In the genomic region with DNA sequence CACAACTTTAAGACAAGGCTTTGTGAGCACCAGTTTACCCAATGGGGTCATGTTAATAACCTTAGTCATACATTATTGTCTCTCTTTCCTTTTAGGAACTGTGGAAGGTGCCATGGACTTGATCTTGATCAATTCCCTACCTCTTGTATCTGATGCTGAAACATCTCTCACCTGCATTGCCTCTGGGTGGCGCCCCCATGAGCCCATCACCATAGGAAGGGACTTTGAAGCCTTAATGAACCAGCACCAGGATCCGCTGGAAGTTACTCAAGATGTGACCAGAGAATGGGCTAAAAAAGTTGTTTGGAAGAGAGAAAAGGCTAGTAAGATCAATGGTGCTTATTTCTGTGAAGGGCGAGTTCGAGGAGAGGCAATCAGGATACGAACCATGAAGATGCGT, we compare ENCODE assay signal across 33 cellular contexts. TPM values are rescaled to one million over a fixed set of nuclear protein-coding genes. Genes with fewer than 3 reads are reported as not detected.
"Had no signal": no experiment of that assay in that cellular context is flagged by ENCODE, and none has a peak within 500 bp of the region (broad histone marks: within the 10 kb centered on the region; RNA-seq: fewer than 3 reads in every experiment).

No MANE protein-coding gene starts in this region.

- H3K4me3 ChIP-seq: ascending aorta, esophagus muscularis mucosa, heart right ventricle, left lung, lower lobe of right lung, neural progenitor cell, psoas muscle, suprapubic skin, tibial artery, upper lobe of right lung had no signal

- H3K4me3 Mint-ChIP-seq: activated CD4-positive, alpha-beta memory T cell treated with anti-CD3 and anti-CD28 coated beads for 36 hours; activated CD4-positive, alpha-beta T cell treated with anti-CD3 and anti-CD28 coated beads, Interleukin-2, amount 10 ng/mL, durations not matched to agents 24 days and 14 days; activated naive CD4-positive, alpha-beta T cell treated with anti-CD3 and anti-CD28 coated beads for 36 hours; activated naive CD8-positive, alpha-beta T cell treated with anti-CD3 and anti-CD28 coated beads, Interleukin-2, amount 10 ng/mL, durations not matched to agents 7 days and 5 days; activated T-helper 1 cell treated with anti-CD3 and anti-CD28 coated beads, Interleukin-12 subunit alpha, Interleukin-12 subunit beta, Interleukin-2, Interleukin-4 antibody, amounts not matched to agents 30 ng/mL and 10 ng/mL and 1 ng/mL, durations not matched to agents 14 hours and 24 hours and 36 hours; brain; natural killer cell; neural progenitor cell; stimulated activated naive B cell treated with anti-CD40 and anti-IgM and Interleukin-4, amounts not matched to agents 10 μg/mL and 1 μg/mL and 100 μg/mL, for 72 hours; T-helper 17 cell had no signal

- H3K4me2 ChIP-seq: neural progenitor cell had no signal

- H3K27me3 ChIP-seq: ascending aorta, esophagus muscularis mucosa, foreskin keratinocyte, heart right ventricle, left lung, neural progenitor cell, suprapubic skin, tibial artery, upper lobe of right lung had no signal

- H3K9ac ChIP-seq: neural progenitor cell, parathyroid adenoma had no signal

- H3K4me1 ChIP-seq: ascending aorta, neural progenitor cell, parathyroid adenoma, psoas muscle, suprapubic skin had no signal

- DNase-seq: activated CD4-positive, alpha-beta memory T cell treated with anti-CD3 and anti-CD28 coated beads for 36 hours; activated CD4-positive, alpha-beta T cell treated with anti-CD3 and anti-CD28 coated beads, Interleukin-2, amount 10 ng/mL, durations not matched to agents 24 days and 14 days; activated CD4-positive, CD25-positive, alpha-beta regulatory T cell treated with anti-CD3 and anti-CD28 coated beads, Interleukin-2, amount 50 U/mL, for 72 hours; activated CD8-positive, alpha-beta memory T cell treated with anti-CD3 and anti-CD28 coated beads, Interleukin-2, amount 50 U/mL, for 4 hours; activated effector memory CD4-positive, alpha-beta T cell treated with anti-CD3 and anti-CD28 coated beads, Interleukin-2, amount 50 U/mL, for 16 hours; activated naive CD4-positive, alpha-beta T cell treated with anti-CD3 and anti-CD28 coated beads for 36 hours; activated naive CD8-positive, alpha-beta T cell treated with anti-CD3 and anti-CD28 coated beads, Interleukin-2, amount 10 ng/mL, durations not matched to agents 7 days and 5 days; activated T-cell treated with anti-CD3 and anti-CD28 coated beads, Interleukin-2, amount 50 U/mL, for 1 hour; cortex of kidney; heart right ventricle; left lung; lower lobe of right lung; mesendoderm; natural killer cell; occipital lobe; psoas muscle; stimulated activated CD4-positive, alpha-beta T cell treated with anti-CD3 and anti-CD28 coated beads, Interleukin-15, amount 100 ng/mL, for 24 hours; stimulated activated CD4-positive, alpha-beta T cell treated with anti-CD3 and anti-CD28 coated beads, Interleukin-2, amount 100 ng/mL, for 24 hours; stimulated activated naive B cell treated with anti-CD40 and anti-IgM and Interleukin-4, amounts not matched to agents 10 μg/mL and 1 μg/mL and 100 μg/mL, for 72 hours; T-helper 17 cell; T1000; tibial artery; upper lobe of right lung; WERI-Rb-1 had no signal

- H3K9me3 ChIP-seq: ascending aorta, esophagus muscularis mucosa, heart right ventricle, left lung, lower lobe of right lung, psoas muscle, suprapubic skin, tibial artery, upper lobe of right lung had no signal

- H3K27ac ChIP-seq: ascending aorta, esophagus muscularis mucosa, foreskin keratinocyte, heart right ventricle, left lung, lower lobe of right lung, neural progenitor cell, parathyroid adenoma, psoas muscle, suprapubic skin, tibial artery, upper lobe of right lung, WERI-Rb-1 had no signal

- H3K27me3 Mint-ChIP-seq: activated CD4-positive, alpha-beta memory T cell treated with anti-CD3 and anti-CD28 coated beads for 36 hours; activated CD4-positive, alpha-beta T cell treated with anti-CD3 and anti-CD28 coated beads, Interleukin-2, amount 10 ng/mL, durations not matched to agents 24 days and 14 days; stimulated activated naive B cell treated with anti-CD40 and anti-IgM and Interleukin-4, amounts not matched to agents 10 μg/mL and 1 μg/mL and 100 μg/mL, for 72 hours had no signal

- H3K27ac Mint-ChIP-seq: activated CD4-positive, alpha-beta memory T cell treated with anti-CD3 and anti-CD28 coated beads for 36 hours; activated CD4-positive, alpha-beta T cell treated with anti-CD3 and anti-CD28 coated beads, Interleukin-2, amount 10 ng/mL, durations not matched to agents 24 days and 14 days; activated naive CD4-positive, alpha-beta T cell treated with anti-CD3 and anti-CD28 coated beads for 36 hours; activated naive CD8-positive, alpha-beta T cell treated with anti-CD3 and anti-CD28 coated beads, Interleukin-2, amount 10 ng/mL, durations not matched to agents 7 days and 5 days; activated T-helper 1 cell treated with anti-CD3 and anti-CD28 coated beads, Interleukin-12 subunit alpha, Interleukin-12 subunit beta, Interleukin-2, Interleukin-4 antibody, amounts not matched to agents 30 ng/mL and 10 ng/mL and 1 ng/mL, durations not matched to agents 14 hours and 24 hours and 36 hours; brain; natural killer cell; neural progenitor cell; stimulated activated naive B cell treated with anti-CD40 and anti-IgM and Interleukin-4, amounts not matched to agents 10 μg/mL and 1 μg/mL and 100 μg/mL, for 72 hours; T-helper 17 cell had no signal

- H2AFZ ChIP-seq: neural progenitor cell, parathyroid adenoma had no signal

- H3K36me3 ChIP-seq: ascending aorta, left lung, lower lobe of right lung, neural progenitor cell, suprapubic skin, tibial artery, upper lobe of right lung, WERI-Rb-1 had no signal

- H3K36me3 Mint-ChIP-seq: activated CD4-positive, alpha-beta memory T cell treated with anti-CD3 and anti-CD28 coated beads for 36 hours; activated naive CD8-positive, alpha-beta T cell treated with anti-CD3 and anti-CD28 coated beads, Interleukin-2, amount 10 ng/mL, durations not matched to agents 7 days and 5 days; brain; natural killer cell; neural progenitor cell; stimulated activated naive B cell treated with anti-CD40 and anti-IgM and Interleukin-4, amounts not matched to agents 10 μg/mL and 1 μg/mL and 100 μg/mL, for 72 hours had no signal

- H3K9me3 Mint-ChIP-seq: activated CD4-positive, alpha-beta memory T cell treated with anti-CD3 and anti-CD28 coated beads for 36 hours; activated CD4-positive, alpha-beta T cell treated with anti-CD3 and anti-CD28 coated beads, Interleukin-2, amount 10 ng/mL, durations not matched to agents 24 days and 14 days; activated naive CD4-positive, alpha-beta T cell treated with anti-CD3 and anti-CD28 coated beads for 36 hours; activated naive CD8-positive, alpha-beta T cell treated with anti-CD3 and anti-CD28 coated beads, Interleukin-2, amount 10 ng/mL, durations not matched to agents 7 days and 5 days; activated T-helper 1 cell treated with anti-CD3 and anti-CD28 coated beads, Interleukin-12 subunit alpha, Interleukin-12 subunit beta, Interleukin-2, Interleukin-4 antibody, amounts not matched to agents 30 ng/mL and 10 ng/mL and 1 ng/mL, durations not matched to agents 14 hours and 24 hours and 36 hours; brain; neural progenitor cell; stimulated activated naive B cell treated with anti-CD40 and anti-IgM and Interleukin-4, amounts not matched to agents 10 μg/mL and 1 μg/mL and 100 μg/mL, for 72 hours had no signal

- H3K4me1 Mint-ChIP-seq: activated CD4-positive, alpha-beta T cell treated with anti-CD3 and anti-CD28 coated beads, Interleukin-2, amount 10 ng/mL, durations not matched to agents 24 days and 14 days; activated naive CD8-positive, alpha-beta T cell treated with anti-CD3 and anti-CD28 coated beads, Interleukin-2, amount 10 ng/mL, durations not matched to agents 7 days and 5 days; natural killer cell; neural progenitor cell; stimulated activated naive B cell treated with anti-CD40 and anti-IgM and Interleukin-4, amounts not matched to agents 10 μg/mL and 1 μg/mL and 100 μg/mL, for 72 hours; T-helper 17 cell had no signal

- ATAC-seq: heart right ventricle; left lung; lower lobe of right lung; natural killer cell; psoas muscle; stimulated activated naive B cell treated with anti-CD40 and anti-IgM and Interleukin-4, amounts not matched to agents 10 μg/mL and 1 μg/mL and 100 μg/mL, for 72 hours; T-helper 17 cell; upper lobe of right lung had no signal

RNA-seq across cellular contexts. Expression of gene TEK, which starts 48.7 kb away (rescaled TPM):
- total RNA-seq: activated CD4-positive, alpha-beta memory T cell treated with anti-CD3 and anti-CD28 coated beads for 36 hours; activated CD4-positive, alpha-beta T cell treated with anti-CD3 and anti-CD28 coated beads, Interleukin-2, amount 10 ng/mL, durations not matched to agents 24 days and 14 days; activated CD8-positive, alpha-beta memory T cell treated with anti-CD3 and anti-CD28 coated beads for 36 hours; activated naive CD4-positive, alpha-beta T cell treated with anti-CD3 and anti-CD28 coated beads for 36 hours; activated naive CD8-positive, alpha-beta T cell treated with anti-CD3 and anti-CD28 coated beads, Interleukin-2, amount 10 ng/mL, durations not matched to agents 7 days and 5 days; activated T-helper 1 cell treated with anti-CD3 and anti-CD28 coated beads, Interleukin-12 subunit alpha, Interleukin-12 subunit beta, Interleukin-2, Interleukin-4 antibody, amounts not matched to agents 30 ng/mL and 10 ng/mL and 1 ng/mL, durations not matched to agents 14 hours and 24 hours and 36 hours; natural killer cell; T-helper 17 cell had no signal
